In the genomic region with DNA sequence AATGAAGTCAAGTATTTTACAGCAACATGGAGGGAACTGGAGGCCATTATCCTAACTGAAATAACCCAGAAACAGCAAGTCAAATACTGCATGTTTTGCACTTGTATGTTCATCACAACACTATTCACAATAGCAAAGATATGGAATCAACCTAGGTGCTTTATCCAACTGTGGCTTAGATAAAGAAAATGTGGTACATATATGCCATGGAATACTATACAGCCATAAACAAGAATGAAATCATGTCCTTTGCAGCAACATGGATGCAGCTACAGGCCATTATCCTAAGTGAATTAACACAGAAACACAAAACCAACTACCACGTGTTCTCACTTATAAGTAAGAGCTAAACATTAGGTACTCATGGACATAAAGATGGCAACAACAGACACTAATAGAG, we compare ENCODE assay signal across 33 cellular contexts.
"Had no signal": no experiment of that assay in that cellular context is flagged by ENCODE, and none has a peak within 500 bp of the region (broad histone marks: within the 10 kb centered on the region; RNA-seq: fewer than 3 reads in every experiment).

No MANE protein-coding gene starts in this region.

- H3K4me3 ChIP-seq: adrenal gland, ascending aorta, body of pancreas, breast epithelium, cardiac muscle cell had no signal

- H3K4me1 ChIP-seq: adrenal gland, ascending aorta, body of pancreas, breast epithelium had no signal

- H3K36me3 ChIP-seq: adrenal gland, ascending aorta, brain microvascular endothelial cell, breast epithelium, cardiac muscle cell had no signal

- H3K27me3 ChIP-seq: adrenal gland, ascending aorta, body of pancreas, brain microvascular endothelial cell, breast epithelium, cardiac muscle cell had no signal

- H3K27ac ChIP-seq: adrenal gland, ascending aorta, body of pancreas, brain microvascular endothelial cell, breast epithelium, cardiac muscle cell had no signal

- FAIRE-seq: astrocyte, bronchial epithelial cell, colon had no signal

- ATAC-seq: activated naive CD4-positive, alpha-beta T cell treated with anti-CD3 and anti-CD28 coated beads, Interleukin-2, amount 50 U/mL, for 72 hours; activated naive CD8-positive, alpha-beta T cell treated with anti-CD3 and anti-CD28 coated beads, Interleukin-2, amount 50 U/mL, for 24 hours; activated T-cell treated with anti-CD3 and anti-CD28 coated beads, Interleukin-2, amount 50 U/mL, for 4 hours; activated T-cell treated with anti-CD3 and anti-CD28 coated beads, Interleukin-2, amount 50 U/mL, for 72 hours; activated T-helper 17 cell treated with anti-CD3 and anti-CD28 coated beads, Interleukin-2, amount 50 U/mL, for 72 hours; body of pancreas had no signal

- DNase-seq: activated effector memory CD4-positive, alpha-beta T cell treated with anti-CD3 and anti-CD28 coated beads, Interleukin-2, amount 50 U/mL, for 16 hours; activated effector memory CD4-positive, alpha-beta T cell treated with Interleukin-2 at 50 U/mL for 16 hours; activated gamma-delta T cell; activated gamma-delta T cell treated with Interleukin-2 at 50 U/mL for 16 hours; activated naive CD4-positive, alpha-beta T cell; activated naive CD4-positive, alpha-beta T cell treated with anti-CD3 and anti-CD28 coated beads for 36 hours; activated naive CD4-positive, alpha-beta T cell treated with anti-CD3 and anti-CD28 coated beads, Interleukin-2, amount 10 ng/mL, durations not matched to agents 7 days and 5 days; activated naive CD4-positive, alpha-beta T cell treated with anti-CD3 and anti-CD28 coated beads, Interleukin-2, amount 50 U/mL, for 16 hours; activated naive CD4-positive, alpha-beta T cell treated with Interleukin-2 at 50 U/mL for 16 hours; activated naive CD8-positive, alpha-beta T cell treated with anti-CD3 and anti-CD28 coated beads for 36 hours; activated naive CD8-positive, alpha-beta T cell treated with anti-CD3 and anti-CD28 coated beads, Interleukin-2, amount 10 ng/mL, durations not matched to agents 7 days and 5 days; activated naive CD8-positive, alpha-beta T cell treated with anti-CD3 and anti-CD28 coated beads, Interleukin-2, amount 50 U/mL, for 24 hours; activated T-cell treated with anti-CD3 and anti-CD28 coated beads, Interleukin-2, amount 50 U/mL, for 4 hours; activated T-cell treated with anti-CD3 and anti-CD28 coated beads, Interleukin-2, amount 50 U/mL, for 48 hours; activated T-cell treated with anti-CD3 and anti-CD28 coated beads, Interleukin-2, amount 50 U/mL, for 72 hours; adrenal gland; amniotic stem cell; amygdala; anterior cingulate cortex; aorta; body of pancreas; brain microvascular endothelial cell; caudate nucleus; central memory CD4-positive, alpha-beta T cell; cerebellar nuclear complex had no signal

- H3K9me3 ChIP-seq: adrenal gland, ascending aorta, body of pancreas, breast epithelium had no signal
